Comparison of ENCODE assay signal across 14 cellular contexts in the genomic region with DNA sequence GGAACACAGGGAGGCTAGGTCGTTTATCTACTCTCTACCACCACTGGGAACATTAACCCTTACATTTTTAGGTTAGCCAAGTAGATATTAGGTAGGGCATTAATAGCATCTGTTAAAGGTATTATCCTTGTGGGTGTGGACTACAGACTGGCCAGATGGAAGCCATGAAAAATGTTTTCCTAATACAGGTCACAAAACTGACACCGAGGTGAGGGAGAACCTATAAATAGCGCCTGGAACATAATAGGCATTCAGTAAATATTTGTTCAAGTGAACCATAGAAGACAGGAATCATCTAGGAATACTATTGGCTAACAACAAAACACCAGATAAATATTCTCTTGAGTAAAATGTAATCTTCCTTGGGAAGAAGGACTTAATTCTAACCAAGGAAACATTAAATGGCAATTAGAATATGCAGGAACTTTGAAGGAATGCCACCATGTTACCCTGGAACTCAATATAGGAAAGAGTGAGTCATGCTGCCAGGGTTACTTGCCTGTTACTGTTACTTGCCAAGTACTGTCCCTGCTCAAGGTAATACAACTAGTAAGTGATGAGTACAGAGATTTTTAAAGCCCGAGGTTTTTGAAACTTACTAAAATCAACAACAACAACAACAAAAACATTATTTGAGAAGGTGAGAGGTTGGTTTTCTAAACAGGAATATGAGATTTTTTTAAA.
DNase-seq lines count a peak whose midpoint lies in the region; ATAC-seq and TF ChIP-seq lines count a peak whose summit lies in the region.
"Had no signal": no experiment of that assay in that cellular context is flagged by ENCODE, and none has a peak within 500 bp of the region (broad histone marks: within the 10 kb centered on the region; RNA-seq: fewer than 3 reads in every experiment).

No MANE protein-coding gene starts in this region.

- ATAC-seq in GM18505 (IDR thresholded peaks at IDR 0.05; ENCODE audit: unreplicated experiment): no peak

- H3K27me3 ChIP-seq in dorsolateral prefrontal cortex: peaks cover 0 to 77% (median 16%) of the 10 kb centered on the region in 45 donors

- TF ChIP-seq POLR2A in GM18505 (IDR thresholded peaks at IDR 0.05; ENCODE audit: borderline replicate concordance, extremely low read depth, insufficient read depth, insufficient read length): no peak

- DNase-seq in DMS53 treated with DMSO at 0.1 percent for 48 hours (lab: John Stamatoyannopoulos, UW; ENCODE audit: unreplicated experiment) (peak; percentile 60), M059J (ENCODE audit: low read depth) (peak; percentile 29), epithelial cell of esophagus (ENCODE audit: low read depth) (peak; percentile 2), renal cortical epithelial cell (ENCODE audit: low read depth) (peak; percentile 0), CD1c-positive myeloid dendritic cell (ENCODE audit: extremely low spot score) (no peak), dorsolateral prefrontal cortex (no peak)
- DNase-seq in activated CD4-positive, alpha-beta T cell treated with anti-CD3 and anti-CD28 coated beads, Interleukin-2, amount 50 U/mL, for 48 hours: no peak
- DNase-seq: C1 segment of cervical spinal cord; CD4-positive, alpha-beta memory T cell; DND-41; GDM1; HCEC 1CT; HFFc6 had no signal

- no peak overlapping the region for H3K4me3 ChIP-seq in epithelial cell of esophagus (ENCODE audit: low read length)
- no peak overlapping the region for H3K4me3 ChIP-seq in dorsolateral prefrontal cortex

- intact Hi-C loops in dorsolateral prefrontal cortex (cut with DNase I): no loop called here

- no peak for TF ChIP-seq CTCF in epithelial cell of esophagus (IDR thresholded peaks at IDR 0.05; ENCODE audit: insufficient read depth, low read depth, low read length, missing control alignments)
- no peak for TF ChIP-seq CTCF in dorsolateral prefrontal cortex (IDR thresholded peaks at IDR 0.05 in 54 of 56, conservative IDR thresholded peaks at IDR 0.05 in 2 of 56; ENCODE audit: low read depth in 1 of 56, partially characterized antibody in 56 of 56)

- no peak overlapping the region for H3K27ac ChIP-seq in dorsolateral prefrontal cortex

Comparison
In these comparisons a context has a peak if more than half of its experiments do, and no peak if none do; other contexts are left out.
1. DNase-seq: peak in DMS53 treated with DMSO at 0.1 percent for 48 hours (single experiment), M059J (single experiment), epithelial cell of esophagus (single experiment) and renal cortical epithelial cell (single experiment); none in CD1c-positive myeloid dendritic cell (single experiment), activated CD4-positive, alpha-beta T cell treated with anti-CD3 and anti-CD28 coated beads, Interleukin-2, amount 50 U/mL, for 48 hours (0 of 2) and dorsolateral prefrontal cortex (0 of 10).